ENCODE assay signal across 1 cellular context in the genomic region with DNA sequence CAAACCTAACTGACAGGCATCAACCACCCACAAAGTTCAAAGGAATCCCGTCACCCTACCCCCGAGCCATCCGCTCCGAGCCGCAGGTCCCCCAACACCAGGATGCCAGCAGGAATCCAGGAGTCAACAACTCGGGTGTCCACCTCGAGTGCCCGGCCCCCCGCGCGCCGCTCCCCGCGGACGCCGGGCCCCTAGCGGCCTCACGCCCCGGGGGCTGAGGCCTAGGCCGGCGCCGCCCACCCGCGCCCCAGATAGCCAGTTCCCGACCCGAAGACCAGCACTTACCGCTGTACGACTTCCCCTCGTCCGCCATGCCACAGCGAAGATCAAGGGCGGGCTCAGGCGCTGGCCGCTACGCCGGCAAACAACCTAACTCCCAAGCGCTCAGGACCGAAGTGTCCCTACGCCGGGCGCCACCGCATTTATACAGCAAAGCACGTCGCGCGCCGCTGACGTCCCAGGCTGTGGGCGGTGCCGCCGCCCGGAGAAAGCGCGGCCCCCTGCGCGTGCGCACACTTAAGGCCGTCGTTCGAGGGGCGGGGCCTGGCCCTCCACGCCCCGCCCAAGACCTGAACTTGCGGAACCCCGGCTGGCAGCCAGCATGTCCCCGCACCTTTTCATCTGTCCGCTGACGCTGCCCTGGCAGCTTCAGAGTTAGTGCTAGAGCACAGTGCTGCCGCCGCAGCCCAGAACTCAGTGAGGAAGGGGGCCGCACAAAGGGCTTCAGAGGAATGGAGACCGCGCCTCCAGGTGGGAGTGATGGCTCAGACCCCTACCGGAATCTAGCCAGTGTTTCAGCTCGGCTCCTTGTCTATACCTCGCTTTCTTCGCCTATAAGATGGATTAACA.
TF ChIP-seq lines count a peak whose summit lies in the region.

A gene (minus strand): TSS at position 397 of the 849 bp plus-strand sequence. CDS start 84 bp downstream, at position 313.

TF ChIP-seq in IMR-90, 13 proteins besides CTCF, POLR2A, EP300 and RAD21 (continued from another document):
- TF ChIP-seq MXI1 (IDR thresholded peaks at IDR 0.05; ENCODE audit: borderline replicate concordance, low read depth, low read length) (peak; percentile 59), MAZ (IDR thresholded peaks at IDR 0.05; ENCODE audit: borderline replicate concordance, low read depth, low read length) (peak; percentile 78; the same call in 1 of the 2 replicates)
